Comparison of ENCODE assay signal across 19 cellular contexts in the genomic region with DNA sequence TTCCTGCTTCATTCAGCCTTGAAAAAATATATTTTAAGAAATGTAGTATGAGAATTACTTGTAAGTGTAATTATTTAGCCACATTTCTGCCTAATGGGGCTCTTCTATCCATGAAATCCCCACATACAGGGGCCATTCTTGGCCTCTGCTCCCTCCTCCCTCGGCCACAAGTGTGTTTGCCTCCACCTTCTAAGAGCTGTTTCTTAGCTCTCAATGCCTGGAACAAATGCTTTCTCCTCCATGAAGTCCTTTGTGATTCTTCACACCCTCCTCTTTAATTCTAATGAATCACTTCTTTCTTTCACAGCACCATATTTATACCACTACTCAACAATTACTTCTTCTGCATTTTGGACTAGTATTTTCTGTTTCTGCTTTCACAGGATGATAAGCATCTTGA.
A peak's percentile ranks its signal among the peaks of the same experiment; 100 is the strongest.
DNase-seq lines count a peak whose midpoint lies in the region; ATAC-seq and TF ChIP-seq lines count a peak whose summit lies in the region.
"Had no signal": no experiment of that assay in that cellular context is flagged by ENCODE, and none has a peak within 500 bp of the region (broad histone marks: within the 10 kb centered on the region; RNA-seq: fewer than 3 reads in every experiment).

No MANE protein-coding gene starts in this region.

- H3K4me2 ChIP-seq in GM23338 (no peak overlapping the region), IMR-90 (ENCODE audit: low read depth, low read length) (no peak overlapping the region), neuronal stem cell (ENCODE audit: insufficient read depth, low read length, poor library complexity, severe bottlenecking) (no peak overlapping the region)
- H3K4me2 ChIP-seq: A549; BLaER1 treated with 17β-estradiol and CSF1 and Interleukin-3, amounts not matched to agents 10 nM and 100 nM had no signal

- H3K79me1 ChIP-seq in IMR-90 (ENCODE audit: low read depth in 1 of 2, low read length in 2 of 2): no peaks in the 10 kb centered on the region
- no peaks in the 10 kb centered on the region for H3K79me1 ChIP-seq in neuronal stem cell (ENCODE audit: low read depth, low read length)

- H3K27ac ChIP-seq in GM23338 (ENCODE audit: low read depth) (no peak overlapping the region), IMR-90 (ENCODE audit: insufficient read depth, low read length) (no peak overlapping the region), neuronal stem cell (replicated peaks; ENCODE audit: low read length) (no peak overlapping the region)
- H3K27ac ChIP-seq: 22Rv1; BLaER1 treated with 17β-estradiol and CSF1 and Interleukin-3, amounts not matched to agents 10 nM and 100 nM; C4-2B had no signal

- CTCF ChIA-PET in IMR-90 (lab: Yijun Ruan, JAX): interaction anchor here (1.2 kb wide), 1 partner anchor 16 kb away, joined by 3 read pairs; no protein-coding TSS in a partner anchor
- CTCF ChIA-PET in WTC11 (lab: Charles Lee): interaction anchor here (0.7 kb wide), 1 partner anchor 471 kb away, joined by 3 read pairs; no protein-coding TSS in a partner anchor

- H3K9me3 Mint-ChIP-seq in GM23338 (no peaks in the 10 kb centered on the region), WTC11 (no peaks in the 10 kb centered on the region)
- H3K9me3 Mint-ChIP-seq in activated naive CD4-positive, alpha-beta T cell treated with anti-CD3 and anti-CD28 coated beads, Interleukin-2, amount 50 U/mL, for 72 hours: no peaks in the 10 kb centered on the region
- H3K9me3 Mint-ChIP-seq: CD4-positive, alpha-beta T cell; CD8-positive, alpha-beta T cell had no signal

- H4K20me1 ChIP-seq in GM23338 (replicated peaks; ENCODE audit: insufficient read depth) (no peaks in the 10 kb centered on the region), IMR-90 (ENCODE audit: insufficient read depth, low read length) (no peaks in the 10 kb centered on the region)
- H4K20me1 ChIP-seq: BLaER1 treated with 17β-estradiol and CSF1 and Interleukin-3, amounts not matched to agents 10 nM and 100 nM had no signal

- no peak overlapping the region for H2BK120ac ChIP-seq in IMR-90 (ENCODE audit: low read depth, low read length)
- no peak overlapping the region for H2BK120ac ChIP-seq in neuronal stem cell (ENCODE audit: low read depth, low read length)

- TF ChIP-seq CTCF in GM23338 (conservative IDR thresholded peaks at IDR 0.05; ENCODE audit: low read depth in 2 of 2) (no peak), IMR-90 (conservative IDR thresholded peaks at IDR 0.05; ENCODE audit: low read depth, low read length) (no peak), WTC11 (IDR thresholded peaks at IDR 0.05) (no peak)

- peaks cover 17% of the 10 kb centered on the region for H3K4me1 ChIP-seq in GM23338 (ENCODE audit: insufficient read depth)
- peaks cover 9% of the 10 kb centered on the region for H3K4me1 ChIP-seq in IMR-90 (ENCODE audit: control insufficient read depth, insufficient read depth, low read length)
- H3K4me1 ChIP-seq in neuronal stem cell (ENCODE audit: control insufficient read depth in 2 of 2, insufficient read depth in 1 of 2, low read depth in 1 of 2, low read length in 2 of 2): peaks cover 10% of the 10 kb centered on the region in 2 donors
- H3K4me1 ChIP-seq: Caco-2 had no signal

- H3K18ac ChIP-seq in IMR-90 (ENCODE audit: low read depth, low read length): no peak overlapping the region
- no peak overlapping the region for H3K18ac ChIP-seq in neuronal stem cell (ENCODE audit: low read length)

- H3K27me3 Mint-ChIP-seq in GM23338 (ENCODE audit: insufficient read depth, low read depth, poor library complexity): no peaks in the 10 kb centered on the region
- peaks cover 2% of the 10 kb centered on the region; the same call in 1 of the 2 replicates for H3K27me3 Mint-ChIP-seq in WTC11 (ENCODE audit: low read depth)

- H3F3A ChIP-seq in GM23338 (replicated peaks; ENCODE audit: low read depth): no peaks in the 10 kb centered on the region

- H2AK5ac ChIP-seq in IMR-90 (ENCODE audit: low read depth, low read length): no peak overlapping the region
- no peak overlapping the region for H2AK5ac ChIP-seq in neuronal stem cell (ENCODE audit: low read depth, low read length)

- 0 out of 2 replicates have a peak, but pooled peaks cover 3% of the 10 kb centered on the region for H3K9me1 ChIP-seq in IMR-90 (ENCODE audit: insufficient read depth, low read length)

- no peak overlapping the region for H3K56ac ChIP-seq in IMR-90 (ENCODE audit: extremely low read depth, insufficient read depth, low read length)

- H2BK5ac ChIP-seq in IMR-90 (ENCODE audit: low read depth, low read length, poor library complexity, severe bottlenecking): no peak overlapping the region
- no peak overlapping the region for H2BK5ac ChIP-seq in neuronal stem cell (ENCODE audit: low read length)

- POLR2A ChIA-PET in IMR-90 (lab: Charles Lee; ENCODE audit: unreplicated experiment) (no interaction called here), WTC11 (lab: Charles Lee) (no interaction called here)

- H2BK12ac ChIP-seq in neuronal stem cell (ENCODE audit: low read length): no peak overlapping the region

- intact Hi-C loops in IMR-90 (cut with micrococcal nuclease): no loop called here

- dilution Hi-C loops in IMR-90 (cut with HindIII; ENCODE audit: low sequenced_read_pairs, unreplicated experiment): no loop called here

- BruUV-seq in IMR-90 (replicated peaks; lab: Mats Ljungman, UMichigan): no TSS peak

- H3K4ac ChIP-seq in IMR-90 (ENCODE audit: low read depth, low read length) (no peak overlapping the region; the same call in 1 of the 2 replicates), neuronal stem cell (ENCODE audit: low read length) (no peak overlapping the region)

- H3K4me3 ChIP-seq in GM23338 (no peak overlapping the region), IMR-90 (ENCODE audit: insufficient read depth, low read depth, low read length) (no peak overlapping the region), neuronal stem cell (ENCODE audit: low read length in 2 of 2) (no peak overlapping the region)
- H3K4me3 ChIP-seq: A549; BLaER1 treated with 17β-estradiol and CSF1 and Interleukin-3, amounts not matched to agents 10 nM and 100 nM had no signal

- H4K91ac ChIP-seq in IMR-90 (ENCODE audit: insufficient read depth, low read depth, low read length) (no peak overlapping the region), neuronal stem cell (ENCODE audit: low read depth, low read length, poor library complexity) (no peak overlapping the region)

- 100% methylated on average over 1 of the region's 1 CpG; no CpG with 5 or more reads in 1 of the 2 experiments for WGBS in IMR-90 (ENCODE audit: extremely low coverage in 2 of 2, insufficient read length in 1 of 2), 2 experiments
- no CpG with 5 or more reads among the region's 1 CpG for WGBS in neuronal stem cell (ENCODE audit: extremely low coverage in 2 of 2, insufficient read length in 2 of 2, insufficient replicate concordance in 1 of 2), 2 donors

- peaks cover 19% of the 10 kb centered on the region for H3K4me1 Mint-ChIP-seq in GM23338
- H3K4me1 Mint-ChIP-seq in WTC11: peaks cover 19% of the 10 kb centered on the region

- H3K27ac Mint-ChIP-seq in GM23338: 0 out of 2 replicates have a peak overlapping the region, but pooled peaks have one; percentile 19
- no peak overlapping the region for H3K27ac Mint-ChIP-seq in WTC11
- H3K27ac Mint-ChIP-seq in activated naive CD4-positive, alpha-beta T cell treated with anti-CD3 and anti-CD28 coated beads, Interleukin-2, amount 50 U/mL, for 72 hours: no peak overlapping the region
- H3K27ac Mint-ChIP-seq: B cell; CD4-positive, alpha-beta T cell; CD8-positive, alpha-beta T cell had no signal

- peak; percentile 70 for ATAC-seq in GM23338
- no peak for ATAC-seq in IMR-90 (ENCODE audit: low read depth)
- ATAC-seq in WTC11: peak; percentile 56; the same call in 1 of the 2 replicates
- no peak for ATAC-seq in activated naive CD4-positive, alpha-beta T cell treated with anti-CD3 and anti-CD28 coated beads, Interleukin-2, amount 50 U/mL, for 72 hours
- ATAC-seq: A549; CD8-positive, alpha-beta T cell had no signal

- H3K4me3 Mint-ChIP-seq in GM23338 (no peak overlapping the region), WTC11 (no peak overlapping the region)
- H3K4me3 Mint-ChIP-seq: B cell; CD4-positive, alpha-beta T cell; CD8-positive, alpha-beta T cell had no signal

- TF ChIP-seq POLR2A in IMR-90 (IDR thresholded peaks at IDR 0.05; ENCODE audit: low read depth, low read length): no peak

- H3K9ac ChIP-seq in IMR-90 (ENCODE audit: low read depth, low read length): no peak overlapping the region
- no peak overlapping the region for H3K9ac ChIP-seq in neuronal stem cell (ENCODE audit: low read depth, low read length, poor library complexity)
- H3K9ac ChIP-seq: BLaER1 treated with 17β-estradiol and CSF1 and Interleukin-3, amounts not matched to agents 10 nM and 100 nM had no signal

- H2BK20ac ChIP-seq in IMR-90 (ENCODE audit: low read depth, low read length): no peak overlapping the region

- no peaks in the 10 kb centered on the region for H3K9me3 ChIP-seq in IMR-90 (ENCODE audit: control insufficient read depth, insufficient read depth, low read length)
- no peaks in the 10 kb centered on the region for H3K9me3 ChIP-seq in neuronal stem cell (replicated peaks in 1 of 2; ENCODE audit: control insufficient read depth in 2 of 2, insufficient read depth in 1 of 2, low read depth in 1 of 2, low read length in 2 of 2)
- H3K9me3 ChIP-seq: A549; BLaER1 treated with 17β-estradiol and CSF1 and Interleukin-3, amounts not matched to agents 10 nM and 100 nM; Caco-2 had no signal

- H3K36me3 ChIP-seq in GM23338 (ENCODE audit: insufficient read depth) (no peaks in the 10 kb centered on the region), IMR-90 (ENCODE audit: control insufficient read depth, insufficient read depth, low read length) (no peaks in the 10 kb centered on the region), neuronal stem cell (replicated peaks in 1 of 2; ENCODE audit: control insufficient read depth in 2 of 2, insufficient read depth in 2 of 2, low read length in 2 of 2) (no peaks in the 10 kb centered on the region)
- H3K36me3 ChIP-seq: BLaER1 treated with 17β-estradiol and CSF1 and Interleukin-3, amounts not matched to agents 10 nM and 100 nM had no signal

- 0 out of 3 replicates have a peak overlapping the region, but pooled peaks have one; percentile 60 for H2BK15ac ChIP-seq in IMR-90 (ENCODE audit: low read depth, low read length)
- no peak overlapping the region for H2BK15ac ChIP-seq in neuronal stem cell (ENCODE audit: low read length)

- no peaks in the 10 kb centered on the region for H3K79me2 ChIP-seq in GM23338 (replicated peaks; ENCODE audit: insufficient read depth)

- no peak overlapping the region for H4K5ac ChIP-seq in IMR-90 (ENCODE audit: low read depth, low read length)

- H4K8ac ChIP-seq in IMR-90 (ENCODE audit: low read depth in 2 of 2, low read length in 2 of 2) (no peak overlapping the region), neuronal stem cell (ENCODE audit: low read depth, low read length) (no peak overlapping the region)

- H3K23ac ChIP-seq in IMR-90 (ENCODE audit: low read depth, low read length): no peak overlapping the region
- no peak overlapping the region for H3K23ac ChIP-seq in neuronal stem cell (ENCODE audit: low read depth, low read length, poor library complexity)

- H3K9me2 ChIP-seq in GM23338 (ENCODE audit: insufficient read depth): no peaks in the 10 kb centered on the region

- TF ChIP-seq RAD21 in IMR-90 (IDR thresholded peaks at IDR 0.05; ENCODE audit: low read length): no peak

- H3K36me3 Mint-ChIP-seq in GM23338 (ENCODE audit: low read depth) (no peaks in the 10 kb centered on the region), WTC11 (no peaks in the 10 kb centered on the region)
- H3K36me3 Mint-ChIP-seq in activated naive CD4-positive, alpha-beta T cell treated with anti-CD3 and anti-CD28 coated beads, Interleukin-2, amount 50 U/mL, for 72 hours: no peaks in the 10 kb centered on the region
- H3K36me3 Mint-ChIP-seq: CD8-positive, alpha-beta T cell had no signal

- H3K14ac ChIP-seq in IMR-90 (replicated peaks; ENCODE audit: low read depth, low read length): no peak overlapping the region
- H3K14ac ChIP-seq in neuronal stem cell (ENCODE audit: low read length): no peak overlapping the region

- DNase-seq in GM23338 (ENCODE audit: low spot score) (peak; percentile 12), IMR-90 (no peak), WTC11 (ENCODE audit: low spot score) (no peak), neuronal stem cell (ENCODE audit: low spot score) (no peak), NCI-H1694 treated with DMSO at 0.1 percent for 48 hours (lab: John Stamatoyannopoulos, UW) (no peak), SW 1271 (lab: John Stamatoyannopoulos, UW) (no peak)
- no peak for DNase-seq in activated naive CD4-positive, alpha-beta T cell treated with anti-CD3 and anti-CD28 coated beads, Interleukin-2, amount 50 U/mL, for 72 hours (ENCODE audit: low spot score in 2 of 2)
- DNase-seq: AML-193; Caco-2; Calu3; CD4-positive, alpha-beta T cell; CD8-positive, alpha-beta T cell; DMS79 treated with DMSO at 0.1 percent for 48 hours; GF-D8 had no signal

- H2AFZ ChIP-seq in GM23338 (no peak overlapping the region), IMR-90 (replicated peaks; ENCODE audit: low read length, poor library complexity) (no peak overlapping the region), neuronal stem cell (ENCODE audit: low read length) (peak overlapping the region; percentile 31)

- in situ Hi-C loops in IMR-90 (cut with MboI; ENCODE audit: low sequenced_read_pairs): no loop called here

- no peaks in the 10 kb centered on the region for H3K27me3 ChIP-seq in GM23338 (ENCODE audit: insufficient read depth)
- no peaks in the 10 kb centered on the region for H3K27me3 ChIP-seq in IMR-90 (ENCODE audit: control insufficient read depth, insufficient read depth, low read length)
- no peaks in the 10 kb centered on the region for H3K27me3 ChIP-seq in neuronal stem cell (ENCODE audit: control insufficient read depth in 3 of 3, insufficient read depth in 3 of 3, low read depth in 1 of 3, low read length in 3 of 3)
- H3K27me3 ChIP-seq: BLaER1 treated with 17β-estradiol and CSF1 and Interleukin-3, amounts not matched to agents 10 nM and 100 nM had no signal

- H2AK9ac ChIP-seq in IMR-90 (replicated peaks; ENCODE audit: low read depth, low read length, poor library complexity): no peak overlapping the region

Comparison
In these comparisons a context has a peak if more than half of its experiments do, and no peak if none do; other contexts are left out.
1. ATAC-seq: peak in GM23338 (single experiment) and WTC11 (single experiment); none in IMR-90 (single experiment) and activated naive CD4-positive, alpha-beta T cell treated with anti-CD3 and anti-CD28 coated beads, Interleukin-2, amount 50 U/mL, for 72 hours (0 of 2).